Comparison of ENCODE assay signal across 13 cellular contexts in genomic region chr1:167122121-167122480, GRCh38. TPM values are rescaled to one million over a fixed set of nuclear protein-coding genes. Genes with fewer than 3 reads are reported as not detected.
DNase-seq lines count a peak whose midpoint lies in the region; ATAC-seq, FAIRE-seq and TF ChIP-seq lines count a peak whose summit lies in the region.
"Had no signal": no experiment of that assay in that cellular context is flagged by ENCODE, and none has a peak within 500 bp of the region (broad histone marks: within the 10 kb centered on the region; RNA-seq: fewer than 3 reads in every experiment).

No MANE protein-coding gene starts in this region.

- H3K9me3 Mint-ChIP-seq in activated T-helper 2 cell treated with anti-CD3 and anti-CD28 coated beads, Interferon-gamma antibody, Interleukin-2, Interleukin-4, amounts not matched to agents 10 μg/mL and 5 μg/mL and 100 μg/mL, durations not matched to agents 14 hours and 24 hours and 36 hours, result no peaks in the 10 kb centered on the region
- H3K9me3 Mint-ChIP-seq in type B pancreatic cell, result no peaks in the 10 kb centered on the region
- H3K9me3 Mint-ChIP-seq: dendritic cell treated with granulocyte-macrophage colony-stimulating factor and Interleukin-4, amounts not matched to agents 40 ng/mL and 50 ng/mL, for 4 days had no signal

- H2AFZ ChIP-seq in mammary epithelial cell (ENCODE audit: low read depth, low read length) (peak overlapping the region; percentile 87), keratinocyte (ENCODE audit: control insufficient read depth, low read length) (peak overlapping the region; percentile 95)

- no peak for FAIRE-seq in keratinocyte (lab: Jason Lieb, UNC)

- no peak overlapping the region for H3K4me2 ChIP-seq in mammary epithelial cell (ENCODE audit: insufficient read depth, low read depth, low read length)
- no peak overlapping the region for H3K4me2 ChIP-seq in keratinocyte (ENCODE audit: control insufficient read depth, extremely low read depth, insufficient read depth, low read depth, low read length)

- H3K79me2 ChIP-seq in mammary epithelial cell (ENCODE audit: insufficient read depth, low read length), result no peaks in the 10 kb centered on the region
- no peaks in the 10 kb centered on the region for H3K79me2 ChIP-seq in keratinocyte (ENCODE audit: control insufficient read depth, insufficient read depth, low read length)

- H3K36me3 ChIP-seq in mammary epithelial cell (ENCODE audit: insufficient read depth, low read length) (no peaks in the 10 kb centered on the region), breast epithelium (no peaks in the 10 kb centered on the region), keratinocyte (ENCODE audit: control insufficient read depth in 2 of 2, extremely low read depth in 1 of 2, insufficient read depth in 2 of 2, low read length in 2 of 2) (no peaks in the 10 kb centered on the region), gastroesophageal sphincter (no peaks in the 10 kb centered on the region), vagina (no peaks in the 10 kb centered on the region)

- intact Hi-C loops in mammary epithelial cell (cut with micrococcal nuclease) (loop anchor here (5.0 to 10.0 kb wide), 2 partner anchors 100 to 217 kb away; partner anchors contain the start of gene POU2F1), breast epithelium (cut with DNase I; ENCODE audit: low total_unique reads) (no loop called here), vagina (cut with DNase I) (no loop called here)
- intact Hi-C loops in activated T-helper 2 cell treated with anti-CD3 and anti-CD28 coated beads, Interferon-gamma antibody, Interleukin-2, Interleukin-4, amounts not matched to agents 10 μg/mL and 5 μg/mL and 100 μg/mL, durations not matched to agents 14 hours and 24 hours and 36 hours (cut with micrococcal nuclease), result loop anchor here (5.0 kb wide), 1 partner anchor 210 kb away; no protein-coding TSS in a partner anchor

- CTCF ChIA-PET in mammary epithelial cell (lab: Charles Lee; ENCODE audit: low non-redundant PET), result no interaction called here

- no peak for DNase-seq in mammary epithelial cell
- no peak for DNase-seq in breast epithelium (ENCODE audit: low spot score in 2 of 2)
- no peak for DNase-seq in activated T-helper 2 cell treated with anti-CD3 and anti-CD28 coated beads, Interferon-gamma antibody, Interleukin-2, Interleukin-4, amounts not matched to agents 10 μg/mL and 5 μg/mL and 100 μg/mL, durations not matched to agents 14 hours and 24 hours and 36 hours (ENCODE audit: low spot score)
- no peak for DNase-seq in keratinocyte (ENCODE audit: low read depth, low spot score)
- no peak for DNase-seq in type B pancreatic cell (ENCODE audit: extremely low spot score, unreplicated experiment)
- DNase-seq in vagina (ENCODE audit: extremely low spot score in 2 of 2), result no peak
- no peak for DNase-seq in effector CD8-positive, alpha-beta T cell (lab: John Stamatoyannopoulos, UW)
- DNase-seq: SIG-M5 had no signal

- in situ Hi-C loops in mammary epithelial cell (cut with MboI; ENCODE audit: low sequenced_read_pairs in 2 of 2), result loop anchor here in 1 of 2 donors (10.0 kb wide), 1 partner anchor 57 kb away; no protein-coding TSS in a partner anchor

- no peak for ATAC-seq in gastroesophageal sphincter

- TF ChIP-seq CTCF in mammary epithelial cell (conservative IDR thresholded peaks at IDR 0.05 in 1 of 2, IDR thresholded peaks at IDR 0.05 in 1 of 2; ENCODE audit: extremely low read depth in 1 of 2, insufficient read depth in 1 of 2, low read depth in 1 of 2, low read length in 2 of 2), result no peak
- no peak for TF ChIP-seq CTCF in breast epithelium (IDR thresholded peaks at IDR 0.05)
- TF ChIP-seq CTCF in keratinocyte (optimal IDR thresholded peaks at IDR 0.05 in 1 of 3, IDR thresholded peaks at IDR 0.05 in 1 of 3, conservative IDR thresholded peaks at IDR 0.05 in 1 of 3; ENCODE audit: extremely low read depth in 1 of 3, insufficient read depth in 2 of 3, low read length in 3 of 3), result no peak
- no peak for TF ChIP-seq CTCF in type B pancreatic cell (conservative IDR thresholded peaks at IDR 0.05)
- TF ChIP-seq CTCF in gastroesophageal sphincter (IDR thresholded peaks at IDR 0.05), result no peak
- no peak for TF ChIP-seq CTCF in vagina (IDR thresholded peaks at IDR 0.05)

- H3K4me1 Mint-ChIP-seq in activated T-helper 2 cell treated with anti-CD3 and anti-CD28 coated beads, Interferon-gamma antibody, Interleukin-2, Interleukin-4, amounts not matched to agents 10 μg/mL and 5 μg/mL and 100 μg/mL, durations not matched to agents 14 hours and 24 hours and 36 hours (ENCODE audit: low read depth), result no peaks in the 10 kb centered on the region
- H3K4me1 Mint-ChIP-seq in type B pancreatic cell (ENCODE audit: unreplicated experiment), result peaks cover 7% of the 10 kb centered on the region

- H3K27ac Mint-ChIP-seq in activated T-helper 2 cell treated with anti-CD3 and anti-CD28 coated beads, Interferon-gamma antibody, Interleukin-2, Interleukin-4, amounts not matched to agents 10 μg/mL and 5 μg/mL and 100 μg/mL, durations not matched to agents 14 hours and 24 hours and 36 hours, result no peak overlapping the region
- no peak overlapping the region for H3K27ac Mint-ChIP-seq in type B pancreatic cell
- H3K27ac Mint-ChIP-seq: dendritic cell treated with granulocyte-macrophage colony-stimulating factor and Interleukin-4, amounts not matched to agents 40 ng/mL and 50 ng/mL, for 4 days had no signal

- TF ChIP-seq EP300 in gastroesophageal sphincter (IDR thresholded peaks at IDR 0.05), result no peak

- no peak overlapping the region for H3K4me3 ChIP-seq in mammary epithelial cell (replicated peaks in 1 of 3; ENCODE audit: insufficient read depth in 1 of 3, low read depth in 2 of 3, low read length in 3 of 3)
- no peak overlapping the region for H3K4me3 ChIP-seq in breast epithelium
- H3K4me3 ChIP-seq in keratinocyte (ENCODE audit: control insufficient read depth in 2 of 3, extremely low read depth in 1 of 3, insufficient read depth in 2 of 3, low read depth in 1 of 3, low read length in 3 of 3), result no peak overlapping the region
- no peak overlapping the region for H3K4me3 ChIP-seq in gastroesophageal sphincter
- no peak overlapping the region for H3K4me3 ChIP-seq in vagina

- H3K9ac ChIP-seq in mammary epithelial cell (ENCODE audit: insufficient read depth, low read length) (no peak overlapping the region), keratinocyte (ENCODE audit: control insufficient read depth, extremely low read depth, insufficient read depth, low read length) (no peak overlapping the region)

- H3K4me1 ChIP-seq in mammary epithelial cell (ENCODE audit: insufficient read depth, low read length) (peaks cover 6% of the 10 kb centered on the region), breast epithelium (no peaks in the 10 kb centered on the region), keratinocyte (ENCODE audit: control insufficient read depth, extremely low read depth, insufficient read depth, low read length) (peaks cover 7% of the 10 kb centered on the region), gastroesophageal sphincter (peaks cover 0 to 11% (median 7%) of the 10 kb centered on the region in 3 donors), vagina (peaks cover 10% of the 10 kb centered on the region)

- H3K27me3 ChIP-seq in mammary epithelial cell (ENCODE audit: insufficient read depth, low read length) (no peaks in the 10 kb centered on the region), breast epithelium (peaks cover 0 to 9% of the 10 kb centered on the region in 2 donors), keratinocyte (ENCODE audit: control insufficient read depth, extremely low read depth, insufficient read depth, low read length) (peaks cover 5% of the 10 kb centered on the region), gastroesophageal sphincter (peaks cover 45% of the 10 kb centered on the region), vagina (no peaks in the 10 kb centered on the region)

- H3K27ac ChIP-seq in mammary epithelial cell (ENCODE audit: insufficient read depth, low read depth, low read length) (no peak overlapping the region), breast epithelium (no peak overlapping the region), keratinocyte (ENCODE audit: control insufficient read depth, insufficient read depth, low read length) (no peak overlapping the region), gastroesophageal sphincter (no peak overlapping the region), vagina (no peak overlapping the region)
- H3K27ac ChIP-seq: heart left ventricle had no signal

- H3K36me3 Mint-ChIP-seq in activated T-helper 2 cell treated with anti-CD3 and anti-CD28 coated beads, Interferon-gamma antibody, Interleukin-2, Interleukin-4, amounts not matched to agents 10 μg/mL and 5 μg/mL and 100 μg/mL, durations not matched to agents 14 hours and 24 hours and 36 hours (ENCODE audit: low read depth), result no peaks in the 10 kb centered on the region
- H3K36me3 Mint-ChIP-seq in type B pancreatic cell, result no peaks in the 10 kb centered on the region

- no TSS peak for BruUV-seq in mammary epithelial cell (replicated peaks; lab: Mats Ljungman, UMichigan)

- 77% methylated on average over 5 of the region's 5 CpGs for WGBS in mammary epithelial cell (ENCODE audit: low coverage, missing lambda C conversion rate)
- 60 to 69% methylated on average over 2 to 5 of the region's 5 CpGs for WGBS in gastroesophageal sphincter (ENCODE audit: low coverage in 1 of 2), 2 donors

- H4K20me1 ChIP-seq in mammary epithelial cell (ENCODE audit: insufficient read depth, low read length), result no peaks in the 10 kb centered on the region
- no peaks in the 10 kb centered on the region for H4K20me1 ChIP-seq in keratinocyte (ENCODE audit: control insufficient read depth, extremely low read depth, insufficient read depth, low read length)

- dilution Hi-C loops in mammary epithelial cell (cut with HindIII; ENCODE audit: low sequenced_read_pairs), result no loop called here
- dilution Hi-C loops in keratinocyte (cut with MboI; ENCODE audit: extremely low pct_ligation_motif_present, low sequenced_read_pairs), result no loop called here

- peaks cover 7% of the 10 kb centered on the region for H3K27me3 Mint-ChIP-seq in activated T-helper 2 cell treated with anti-CD3 and anti-CD28 coated beads, Interferon-gamma antibody, Interleukin-2, Interleukin-4, amounts not matched to agents 10 μg/mL and 5 μg/mL and 100 μg/mL, durations not matched to agents 14 hours and 24 hours and 36 hours (ENCODE audit: low read depth)
- peaks cover 30% of the 10 kb centered on the region for H3K27me3 Mint-ChIP-seq in type B pancreatic cell

- TF ChIP-seq POLR2A in breast epithelium (IDR thresholded peaks at IDR 0.05) (no peak), gastroesophageal sphincter (IDR thresholded peaks at IDR 0.05) (no peak), vagina (IDR thresholded peaks at IDR 0.05) (no peak)

- peak overlapping the region; percentile 27 for H3K4me3 Mint-ChIP-seq in activated T-helper 2 cell treated with anti-CD3 and anti-CD28 coated beads, Interferon-gamma antibody, Interleukin-2, Interleukin-4, amounts not matched to agents 10 μg/mL and 5 μg/mL and 100 μg/mL, durations not matched to agents 14 hours and 24 hours and 36 hours (ENCODE audit: low read depth)
- peak overlapping the region; percentile 89 for H3K4me3 Mint-ChIP-seq in type B pancreatic cell

- H3K9me3 ChIP-seq in mammary epithelial cell (replicated peaks; ENCODE audit: insufficient read depth, low read length) (no peaks in the 10 kb centered on the region), breast epithelium (no peaks in the 10 kb centered on the region), keratinocyte (ENCODE audit: control insufficient read depth, low read depth, low read length) (no peaks in the 10 kb centered on the region), gastroesophageal sphincter (no peaks in the 10 kb centered on the region), vagina (no peaks in the 10 kb centered on the region)
- H3K9me3 ChIP-seq: heart left ventricle had no signal

- no peaks in the 10 kb centered on the region for H3K9me1 ChIP-seq in keratinocyte (ENCODE audit: control insufficient read depth, extremely low read depth, insufficient read depth, low read length)

RNA-seq across cellular contexts. Expression of gene STYXL2, which starts 28.2 kb away (rescaled TPM):
- total RNA-seq in mammary epithelial cell, result not detected
- not detected for polyA plus RNA-seq in mammary epithelial cell
- polyA minus RNA-seq in mammary epithelial cell, result not detected
- total RNA-seq in breast epithelium, result under 1 TPM in 2 of 3 donors, not detected in 1; 0.16 to 0.33 TPM
- not detected in 2 replicates for total RNA-seq in activated T-helper 2 cell treated with anti-CD3 and anti-CD28 coated beads, Interferon-gamma antibody, Interleukin-2, Interleukin-4, amounts not matched to agents 10 μg/mL and 5 μg/mL and 100 μg/mL, durations not matched to agents 14 hours and 24 hours and 36 hours
- polyA plus RNA-seq in keratinocyte, result not detected in 3 replicates
- not detected for polyA plus RNA-seq in keratinocyte (2011; ENCODE audit: low read depth)
- not detected in 2 replicates for polyA plus RNA-seq in keratinocyte (2011; cell fraction: cytosol; rRNA removed)
- polyA plus RNA-seq in keratinocyte (2011; cell fraction: nucleus; rRNA removed), result not detected in 2 replicates
- not detected in 2 replicates for polyA plus RNA-seq in keratinocyte (2012; ENCODE audit: low replicate concordance)
- polyA minus RNA-seq in keratinocyte, result not detected in 3 replicates
- not detected for polyA minus RNA-seq in keratinocyte (2011; cell fraction: cytosol; rRNA and poly(A)+ RNA removed)
- not detected in 2 replicates for polyA minus RNA-seq in keratinocyte (2011; cell fraction: nucleus; rRNA and poly(A)+ RNA removed)
- total RNA-seq in type B pancreatic cell (ENCODE audit: low replicate concordance), result not detected in 2 replicates
- total RNA-seq in gastroesophageal sphincter, result under 1 TPM in 3 of 4 donors, not detected in 1; 0.08 to 0.17 (median 0.16) TPM
- total RNA-seq in vagina, result not detected
- total RNA-seq: esophagus mucosa, pulmonary artery endothelial cell had no signal

RNA-seq across cellular contexts. Expression of gene GPA33, which starts 31.9 kb away (rescaled TPM):
- not detected for total RNA-seq in mammary epithelial cell
- not detected for polyA plus RNA-seq in mammary epithelial cell
- not detected for polyA minus RNA-seq in mammary epithelial cell
- total RNA-seq in breast epithelium, result 1 to 10 TPM in 1 of 3 donors, under 1 TPM in 2; 0.15 to 3.6 (median 0.16) TPM
- 0.09 TPM in 1 of 2 replicates, not detected in the other for total RNA-seq in activated T-helper 2 cell treated with anti-CD3 and anti-CD28 coated beads, Interferon-gamma antibody, Interleukin-2, Interleukin-4, amounts not matched to agents 10 μg/mL and 5 μg/mL and 100 μg/mL, durations not matched to agents 14 hours and 24 hours and 36 hours
- polyA plus RNA-seq in keratinocyte, result not detected in 3 replicates
- not detected for polyA plus RNA-seq in keratinocyte (2011; ENCODE audit: low read depth)
- polyA plus RNA-seq in keratinocyte (2011; cell fraction: cytosol; rRNA removed), result not detected in 2 replicates
- polyA plus RNA-seq in keratinocyte (2011; cell fraction: nucleus; rRNA removed), result not detected in 2 replicates
- not detected in 2 replicates for polyA plus RNA-seq in keratinocyte (2012; ENCODE audit: low replicate concordance)
- not detected in 3 replicates for polyA minus RNA-seq in keratinocyte
- polyA minus RNA-seq in keratinocyte (2011; cell fraction: cytosol; rRNA and poly(A)+ RNA removed), result not detected
- not detected in 2 replicates for polyA minus RNA-seq in keratinocyte (2011; cell fraction: nucleus; rRNA and poly(A)+ RNA removed)
- 0.68 and 1.4 TPM in 2 replicates for total RNA-seq in type B pancreatic cell (ENCODE audit: low replicate concordance)
- 1 to 10 TPM in 1 of 4 donors, not detected in 3; 1.7 TPM for total RNA-seq in gastroesophageal sphincter
- 0.74 TPM for total RNA-seq in vagina
- total RNA-seq: esophagus mucosa, pulmonary artery endothelial cell had no signal

Comparison
In these comparisons a context has a peak if more than half of its experiments do, and no peak if none do; other contexts are left out.
1. intact Hi-C loops: an anchor here in mammary epithelial cell (5.0 to 10.0 kb wide) and activated T-helper 2 cell treated with anti-CD3 and anti-CD28 coated beads, Interferon-gamma antibody, Interleukin-2, Interleukin-4, amounts not matched to agents 10 μg/mL and 5 μg/mL and 100 μg/mL, durations not matched to agents 14 hours and 24 hours and 36 hours (5.0 kb wide); none called in breast epithelium and vagina.